3 cellular contexts compared by ENCODE assay signal in the genomic region with DNA sequence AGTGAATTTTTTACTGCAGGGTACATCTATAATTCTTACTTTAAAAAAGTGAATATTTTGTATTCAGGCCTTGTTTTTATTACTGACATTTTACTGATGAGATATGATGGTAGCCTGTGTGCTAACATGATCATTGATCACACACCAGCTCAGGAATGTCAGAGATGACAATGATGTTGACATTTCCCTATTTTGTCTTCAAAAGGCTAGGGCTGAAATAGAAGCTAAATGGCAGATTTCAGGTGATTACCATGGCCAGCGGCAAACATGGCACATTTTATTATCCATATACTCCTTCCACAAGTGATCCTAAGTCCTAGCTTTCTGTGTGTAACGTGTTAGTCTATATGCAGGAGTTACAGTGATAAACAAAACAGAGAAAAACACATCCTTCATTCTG.
A peak's percentile ranks its signal among the peaks of the same experiment; 100 is the strongest.
TF ChIP-seq lines count a peak whose summit lies in the region.

No MANE protein-coding gene starts in this region.

TF ChIP-seq in K562, 482 proteins besides CTCF, POLR2A, EP300 and RAD21 (continues in another document):
- TF ChIP-seq, protein P1, sequence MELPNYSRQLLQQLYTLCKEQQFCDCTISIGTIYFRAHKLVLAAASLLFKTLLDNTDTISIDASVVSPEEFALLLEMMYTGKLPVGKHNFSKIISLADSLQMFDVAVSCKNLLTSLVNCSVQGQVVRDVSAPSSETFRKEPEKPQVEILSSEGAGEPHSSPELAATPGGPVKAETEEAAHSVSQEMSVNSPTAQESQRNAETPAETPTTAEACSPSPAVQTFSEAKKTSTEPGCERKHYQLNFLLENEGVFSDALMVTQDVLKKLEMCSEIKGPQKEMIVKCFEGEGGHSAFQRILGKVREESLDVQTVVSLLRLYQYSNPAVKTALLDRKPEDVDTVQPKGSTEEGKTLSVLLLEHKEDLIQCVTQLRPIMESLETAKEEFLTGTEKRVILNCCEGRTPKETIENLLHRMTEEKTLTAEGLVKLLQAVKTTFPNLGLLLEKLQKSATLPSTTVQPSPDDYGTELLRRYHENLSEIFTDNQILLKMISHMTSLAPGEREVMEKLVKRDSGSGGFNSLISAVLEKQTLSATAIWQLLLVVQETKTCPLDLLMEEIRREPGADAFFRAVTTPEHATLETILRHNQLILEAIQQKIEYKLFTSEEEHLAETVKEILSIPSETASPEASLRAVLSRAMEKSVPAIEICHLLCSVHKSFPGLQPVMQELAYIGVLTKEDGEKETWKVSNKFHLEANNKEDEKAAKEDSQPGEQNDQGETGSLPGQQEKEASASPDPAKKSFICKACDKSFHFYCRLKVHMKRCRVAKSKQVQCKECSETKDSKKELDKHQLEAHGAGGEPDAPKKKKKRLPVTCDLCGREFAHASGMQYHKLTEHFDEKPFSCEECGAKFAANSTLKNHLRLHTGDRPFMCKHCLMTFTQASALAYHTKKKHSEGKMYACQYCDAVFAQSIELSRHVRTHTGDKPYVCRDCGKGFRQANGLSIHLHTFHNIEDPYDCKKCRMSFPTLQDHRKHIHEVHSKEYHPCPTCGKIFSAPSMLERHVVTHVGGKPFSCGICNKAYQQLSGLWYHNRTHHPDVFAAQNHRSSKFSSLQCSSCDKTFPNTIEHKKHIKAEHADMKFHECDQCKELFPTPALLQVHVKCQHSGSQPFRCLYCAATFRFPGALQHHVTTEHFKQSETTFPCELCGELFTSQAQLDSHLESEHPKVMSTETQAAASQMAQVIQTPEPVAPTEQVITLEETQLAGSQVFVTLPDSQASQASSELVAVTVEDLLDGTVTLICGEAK (IDR thresholded peaks at IDR 0.05), result no peak
- TF ChIP-seq, protein P1 (CRISPR knock-in tag; IDR thresholded peaks at IDR 0.05), result 0 out of 2 replicates have a peak, but pooled peaks have one; percentile 36
- TF ChIP-seq RBM25 (IDR thresholded peaks at IDR 0.05; ENCODE audit: low read depth, low read length, severe bottlenecking) (no peak), ZFP30 (CRISPR knock-in tag; IDR thresholded peaks at IDR 0.05; ENCODE audit: borderline replicate concordance) (no peak), SAFB (IDR thresholded peaks at IDR 0.05; ENCODE audit: borderline replicate concordance, low read depth, low read length) (no peak), MYNN (IDR thresholded peaks at IDR 0.05) (no peak), MYNN (CRISPR knock-in tag; IDR thresholded peaks at IDR 0.05) (0 out of 2 replicates have a peak, but pooled peaks have one; percentile 7), CCNT2 (IDR thresholded peaks at IDR 0.05; ENCODE audit: borderline replicate concordance, extremely low read depth, insufficient read length, low read depth, low read length) (no peak)

TF ChIP-seq in endothelial cell of umbilical vein, 7 proteins besides CTCF, POLR2A, EP300 and RAD21:
- TF ChIP-seq EZH2 (IDR thresholded peaks at IDR 0.05; ENCODE audit: borderline replicate concordance, low read depth, low read length, severe bottlenecking) (no peak), FOS (IDR thresholded peaks at IDR 0.05; ENCODE audit: borderline replicate concordance, insufficient read depth, low read length) (no peak), POLR2AphosphoS5 (IDR thresholded peaks at IDR 0.05; ENCODE audit: insufficient read depth, low read depth, low read length) (no peak), GATA2 (IDR thresholded peaks at IDR 0.05; ENCODE audit: insufficient read depth, insufficient read length, low read depth, low read length) (no peak), MYC (IDR thresholded peaks at IDR 0.05; ENCODE audit: low read depth, low read length) (no peak), JUN (IDR thresholded peaks at IDR 0.05; ENCODE audit: borderline replicate concordance, insufficient read depth, insufficient read length, low read depth) (no peak)
- TF ChIP-seq, protein P2, sequence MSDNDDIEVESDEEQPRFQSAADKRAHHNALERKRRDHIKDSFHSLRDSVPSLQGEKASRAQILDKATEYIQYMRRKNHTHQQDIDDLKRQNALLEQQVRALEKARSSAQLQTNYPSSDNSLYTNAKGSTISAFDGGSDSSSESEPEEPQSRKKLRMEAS (IDR thresholded peaks at IDR 0.05; ENCODE audit: insufficient read depth, insufficient read length), result no peak

TF ChIP-seq in neural cell, 6 proteins besides CTCF, POLR2A, EP300 and RAD21:
- TF ChIP-seq, protein P3, sequence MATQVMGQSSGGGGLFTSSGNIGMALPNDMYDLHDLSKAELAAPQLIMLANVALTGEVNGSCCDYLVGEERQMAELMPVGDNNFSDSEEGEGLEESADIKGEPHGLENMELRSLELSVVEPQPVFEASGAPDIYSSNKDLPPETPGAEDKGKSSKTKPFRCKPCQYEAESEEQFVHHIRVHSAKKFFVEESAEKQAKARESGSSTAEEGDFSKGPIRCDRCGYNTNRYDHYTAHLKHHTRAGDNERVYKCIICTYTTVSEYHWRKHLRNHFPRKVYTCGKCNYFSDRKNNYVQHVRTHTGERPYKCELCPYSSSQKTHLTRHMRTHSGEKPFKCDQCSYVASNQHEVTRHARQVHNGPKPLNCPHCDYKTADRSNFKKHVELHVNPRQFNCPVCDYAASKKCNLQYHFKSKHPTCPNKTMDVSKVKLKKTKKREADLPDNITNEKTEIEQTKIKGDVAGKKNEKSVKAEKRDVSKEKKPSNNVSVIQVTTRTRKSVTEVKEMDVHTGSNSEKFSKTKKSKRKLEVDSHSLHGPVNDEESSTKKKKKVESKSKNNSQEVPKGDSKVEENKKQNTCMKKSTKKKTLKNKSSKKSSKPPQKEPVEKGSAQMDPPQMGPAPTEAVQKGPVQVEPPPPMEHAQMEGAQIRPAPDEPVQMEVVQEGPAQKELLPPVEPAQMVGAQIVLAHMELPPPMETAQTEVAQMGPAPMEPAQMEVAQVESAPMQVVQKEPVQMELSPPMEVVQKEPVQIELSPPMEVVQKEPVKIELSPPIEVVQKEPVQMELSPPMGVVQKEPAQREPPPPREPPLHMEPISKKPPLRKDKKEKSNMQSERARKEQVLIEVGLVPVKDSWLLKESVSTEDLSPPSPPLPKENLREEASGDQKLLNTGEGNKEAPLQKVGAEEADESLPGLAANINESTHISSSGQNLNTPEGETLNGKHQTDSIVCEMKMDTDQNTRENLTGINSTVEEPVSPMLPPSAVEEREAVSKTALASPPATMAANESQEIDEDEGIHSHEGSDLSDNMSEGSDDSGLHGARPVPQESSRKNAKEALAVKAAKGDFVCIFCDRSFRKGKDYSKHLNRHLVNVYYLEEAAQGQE (IDR thresholded peaks at IDR 0.05; ENCODE audit: borderline replicate concordance), result peak; percentile 16
- TF ChIP-seq SMC3 (conservative IDR thresholded peaks at IDR 0.05; ENCODE audit: poor library complexity), result no peak
- TF ChIP-seq POLR2AphosphoS5 (IDR thresholded peaks at IDR 0.05), result peak; percentile 52
TF ChIP-seq in neural cell: peak in this region for 2.
